8 cellular contexts compared by ENCODE assay signal in the genomic region with DNA sequence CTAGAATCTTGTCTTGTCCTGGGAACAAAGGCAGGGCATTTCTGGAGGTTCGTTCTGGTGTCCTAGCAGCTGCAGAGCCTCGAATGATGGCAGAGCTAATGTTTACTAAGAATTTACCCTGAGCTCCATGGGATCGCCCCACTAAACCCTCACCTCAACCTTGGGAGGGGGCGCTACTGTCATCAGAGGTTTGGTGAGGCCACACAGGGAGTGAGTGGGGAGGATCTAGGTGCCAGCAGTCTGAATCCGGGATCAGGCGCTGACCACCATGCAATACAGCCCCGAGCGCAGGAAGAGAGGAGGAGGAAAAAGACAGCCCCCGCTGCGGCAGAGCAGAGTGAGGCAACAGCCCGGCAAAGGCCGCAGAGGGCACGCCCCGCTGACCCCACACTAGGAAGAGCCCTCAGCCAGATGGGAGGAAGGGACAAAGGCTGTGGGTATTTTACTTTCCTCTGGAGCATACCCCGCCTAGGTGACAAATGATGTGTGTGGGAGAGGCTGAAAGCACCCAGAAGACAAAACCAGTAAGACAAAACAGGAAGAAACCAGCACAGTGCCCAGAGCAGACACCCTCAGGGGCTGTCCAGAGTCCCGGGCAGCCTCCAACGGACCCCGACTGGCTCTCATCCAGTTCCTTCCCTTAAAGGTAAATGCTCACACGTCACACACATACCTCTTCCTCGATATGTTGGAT.
A peak's percentile ranks its signal among the peaks of the same experiment; 100 is the strongest.
DNase-seq lines count a peak whose midpoint lies in the region; ATAC-seq and FAIRE-seq lines count a peak whose summit lies in the region.

No MANE protein-coding gene starts in this region.

- no peaks in the 10 kb centered on the region for H3K9me3 Mint-ChIP-seq in activated naive CD8-positive, alpha-beta T cell (ENCODE audit: low read depth)

- ATAC-seq in GM19025 (IDR thresholded peaks at IDR 0.05; ENCODE audit: low read depth, unreplicated experiment) (peak; percentile 41), HG03196 (IDR thresholded peaks at IDR 0.05; ENCODE audit: unreplicated experiment) (peak; percentile 48)

- no peaks in the 10 kb centered on the region for H3K27me3 ChIP-seq in muscle layer of duodenum (ENCODE audit: low read depth, low read length)

- H3K4me1 ChIP-seq in muscle layer of duodenum (ENCODE audit: control insufficient read depth in 1 of 2, insufficient read depth in 2 of 2, low read length in 2 of 2) = peaks cover 20 to 55% of the 10 kb centered on the region in 2 donors

- peak overlapping the region; percentile 65 for H3K27ac ChIP-seq in muscle layer of duodenum (ENCODE audit: low read length)

- no peaks in the 10 kb centered on the region for H3K9me3 ChIP-seq in muscle layer of duodenum (ENCODE audit: control insufficient read depth in 1 of 2, low read length in 2 of 2)

- H3K4me1 Mint-ChIP-seq in activated naive CD8-positive, alpha-beta T cell (ENCODE audit: low read depth) = peaks cover 68% of the 10 kb centered on the region

- peaks cover 2% of the 10 kb centered on the region for H3K36me3 Mint-ChIP-seq in activated naive CD8-positive, alpha-beta T cell

- H3K36me3 ChIP-seq in muscle layer of duodenum (ENCODE audit: control insufficient read depth in 1 of 2, insufficient read depth in 2 of 2, low read length in 2 of 2) = peaks cover 0 to 4% of the 10 kb centered on the region in 2 donors

- peak overlapping the region; percentile 60 for H3K4me3 Mint-ChIP-seq in activated naive CD8-positive, alpha-beta T cell

- H3K27me3 Mint-ChIP-seq in activated naive CD8-positive, alpha-beta T cell = no peaks in the 10 kb centered on the region

- H3K4me3 ChIP-seq in muscle layer of duodenum (ENCODE audit: low read depth in 1 of 2, low read length in 2 of 2) = peak overlapping the region in 1 of 2 donors; percentile 16

- no peak for FAIRE-seq in HTR-8/SVneo (lab: Jason Lieb, UNC)

- no peak for DNase-seq in NCI-H1417 treated with DMSO at 0.1 percent for 48 hours (lab: John Stamatoyannopoulos, UW)
- no peak for DNase-seq in DMS53 (lab: John Stamatoyannopoulos, UW)
- no peak for DNase-seq in HTR-8/SVneo (ENCODE audit: insufficient read length, low spot score)
- DNase-seq in iPS-NIHi11 (ENCODE audit: low spot score) = no peak

- peak overlapping the region; percentile 47 for H3K27ac Mint-ChIP-seq in activated naive CD8-positive, alpha-beta T cell
